Comparison of ENCODE assay signal across 16 cellular contexts in the genomic region with DNA sequence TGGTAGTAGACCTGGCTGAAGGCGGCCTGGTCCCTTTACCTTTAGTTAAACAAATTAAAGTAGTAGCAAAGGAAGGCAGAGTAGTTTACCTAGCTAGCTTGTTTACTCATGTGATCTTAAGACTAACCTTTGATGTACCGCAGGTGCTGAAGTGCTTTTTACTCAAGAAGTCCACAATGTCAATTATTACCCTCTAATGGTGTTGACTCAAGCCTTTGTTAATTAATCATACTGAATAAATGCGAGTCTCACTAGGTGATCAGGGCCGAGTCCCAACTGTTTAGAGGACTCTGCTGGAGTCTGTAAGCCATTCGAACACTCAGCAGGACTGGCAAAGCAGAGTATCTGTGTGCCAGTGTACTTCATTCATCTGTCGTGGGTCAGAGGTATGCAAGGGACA.
A peak's percentile ranks its signal among the peaks of the same experiment; 100 is the strongest.
DNase-seq lines count a peak whose midpoint lies in the region; ATAC-seq, FAIRE-seq and TF ChIP-seq lines count a peak whose summit lies in the region.
"Had no signal": no experiment of that assay in that cellular context is flagged by ENCODE, and none has a peak within 500 bp of the region (broad histone marks: within the 10 kb centered on the region; RNA-seq: fewer than 3 reads in every experiment).

No MANE protein-coding gene starts in this region.

- TF ChIP-seq CTCF in K562 (IDR thresholded peaks at IDR 0.05 in 2 of 3, conservative IDR thresholded peaks at IDR 0.05 in 1 of 3; ENCODE audit: insufficient read depth in 2 of 3, low read depth in 1 of 3, low read length in 3 of 3) (no peak), left lung (IDR thresholded peaks at IDR 0.05) (no peak)

- POLR2A ChIA-PET in K562 (lab: Yijun Ruan, JAX): no interaction called here
- POLR2A ChIA-PET in naive thymus-derived CD8-positive, alpha-beta T cell (lab: Charles Lee): no interaction called here

- H3K36me3 ChIP-seq in K562 (ENCODE audit: control insufficient read depth, insufficient read depth, low read length) (no peaks in the 10 kb centered on the region), left lung (no peaks in the 10 kb centered on the region)

- ATAC-seq in K562 (no peak), left lung (peak; percentile 98), HG03457 (IDR thresholded peaks at IDR 0.05; ENCODE audit: unreplicated experiment) (no peak), HG03095 (IDR thresholded peaks at IDR 0.05; ENCODE audit: unreplicated experiment) (no peak), HG03565 (IDR thresholded peaks at IDR 0.05; ENCODE audit: unreplicated experiment) (no peak)
- ATAC-seq in naive thymus-derived CD8-positive, alpha-beta T cell: no peak

- DNase-seq in ELF-1 (ENCODE audit: low read depth, low spot score) (peak; percentile 8), NCI-H1417 treated with DMSO at 0.1 percent for 48 hours (lab: John Stamatoyannopoulos, UW) (peak; percentile 69), K562 (ENCODE audit: extremely low read depth in 1 of 4, low spot score in 3 of 4) (no peak), left lung (peak in 1 of 2 donors; percentile 34)
- no peak for DNase-seq in naive thymus-derived CD8-positive, alpha-beta T cell
- DNase-seq: C1 segment of cervical spinal cord, DMS153, EL, Kasumi-1, NCI-H187, NCI-H2171 treated with DMSO at 0.1 percent for 48 hours had no signal

- no peak for TF ChIP-seq EP300 in K562 (IDR thresholded peaks at IDR 0.05; ENCODE audit: low read length)

- intact Hi-C loops in K562 (cut with micrococcal nuclease) (no loop called here), left lung (cut with DNase I) (no loop called here)

- H3K4me3 ChIP-seq in K562 (no peak overlapping the region), left lung (no peak overlapping the region)

- no peak for FAIRE-seq in K562 (lab: Jason Lieb, UNC)
- FAIRE-seq: A204.1, GM19239 had no signal

- H3K4me3 Mint-ChIP-seq in naive thymus-derived CD8-positive, alpha-beta T cell: no peak overlapping the region

- no peaks in the 10 kb centered on the region for H3K4me1 Mint-ChIP-seq in naive thymus-derived CD8-positive, alpha-beta T cell

- no TSS peak for BruUV-seq in K562 (replicated peaks; lab: Mats Ljungman, UMichigan)

- 0 out of 2 replicates have a peak overlapping the region, but pooled peaks have one; percentile 49 for H2AFZ ChIP-seq in K562 (ENCODE audit: low read depth, low read length)

- H3K27ac ChIP-seq in K562 (ENCODE audit: extremely low read depth, low read depth, low read length): no peak overlapping the region
- no peak overlapping the region for H3K27ac ChIP-seq in left lung

- H3K9me1 ChIP-seq in K562 (ENCODE audit: control insufficient read depth, insufficient read depth, low read length): no peaks in the 10 kb centered on the region

- H3K9me3 Mint-ChIP-seq in naive thymus-derived CD8-positive, alpha-beta T cell: peaks cover 0 to 15% (median 5%) of the 10 kb centered on the region in 9 donors

- no peaks in the 10 kb centered on the region for H3K9me3 ChIP-seq in K562 (replicated peaks; ENCODE audit: control insufficient read depth, insufficient read depth, low read depth, low read length)
- H3K9me3 ChIP-seq in left lung: peaks cover 0 to 6% of the 10 kb centered on the region in 2 donors

- in situ Hi-C loops in K562 (cut with MboI): no loop called here

- TF ChIP-seq RAD21 in K562 (CRISPR knock-in tag; conservative IDR thresholded peaks at IDR 0.05 in 1 of 2, IDR thresholded peaks at IDR 0.05 in 1 of 2): no peak

- no peaks in the 10 kb centered on the region for H3K4me1 ChIP-seq in K562 (replicated peaks in 1 of 2; ENCODE audit: control insufficient read depth in 2 of 2, insufficient read depth in 2 of 2, low read length in 2 of 2)
- H3K4me1 ChIP-seq in left lung: no peaks in the 10 kb centered on the region

- H3K4me2 ChIP-seq in K562 (ENCODE audit: insufficient read depth, low read length): no peak overlapping the region

- no peaks in the 10 kb centered on the region for H3K79me2 ChIP-seq in K562 (ENCODE audit: control insufficient read depth, insufficient read depth, low read length)

- no peaks in the 10 kb centered on the region for H4K20me1 ChIP-seq in K562 (replicated peaks; ENCODE audit: control insufficient read depth, insufficient read depth, low read length)

- H3K27me3 ChIP-seq in K562 (ENCODE audit: control insufficient read depth in 2 of 2, insufficient read depth in 2 of 2, low read length in 2 of 2): no peaks in the 10 kb centered on the region
- H3K27me3 ChIP-seq in left lung: no peaks in the 10 kb centered on the region

- H3K27me3 Mint-ChIP-seq in naive thymus-derived CD8-positive, alpha-beta T cell: no peaks in the 10 kb centered on the region

- CTCF ChIA-PET in K562 (lab: Yijun Ruan, JAX; ENCODE audit: low intra/inter-chr PET ratio): no interaction called here

- TF ChIP-seq POLR2A in K562 (conservative IDR thresholded peaks at IDR 0.05): no peak

- 6% methylated on average over 6 of the region's 6 CpGs for WGBS in K562 (ENCODE audit: insufficient coverage, low coverage, missing lambda C conversion rate)

- no peaks in the 10 kb centered on the region for H3K36me3 Mint-ChIP-seq in naive thymus-derived CD8-positive, alpha-beta T cell

- no peak overlapping the region for H3K27ac Mint-ChIP-seq in naive thymus-derived CD8-positive, alpha-beta T cell

- H3K9ac ChIP-seq in K562 (ENCODE audit: insufficient read depth in 1 of 2, low read depth in 2 of 2, low read length in 2 of 2): no peak overlapping the region

TF ChIP-seq in K562, 482 proteins besides CTCF, POLR2A, EP300 and RAD21:
- TF ChIP-seq, protein P1, sequence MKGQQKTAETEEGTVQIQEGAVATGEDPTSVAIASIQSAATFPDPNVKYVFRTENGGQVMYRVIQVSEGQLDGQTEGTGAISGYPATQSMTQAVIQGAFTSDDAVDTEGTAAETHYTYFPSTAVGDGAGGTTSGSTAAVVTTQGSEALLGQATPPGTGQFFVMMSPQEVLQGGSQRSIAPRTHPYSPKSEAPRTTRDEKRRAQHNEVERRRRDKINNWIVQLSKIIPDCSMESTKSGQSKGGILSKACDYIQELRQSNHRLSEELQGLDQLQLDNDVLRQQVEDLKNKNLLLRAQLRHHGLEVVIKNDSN (CRISPR knock-in tag; IDR thresholded peaks at IDR 0.05): no peak
- TF ChIP-seq RHOXF2B (CRISPR knock-in tag; conservative IDR thresholded peaks at IDR 0.05) (no peak), TFAM (CRISPR knock-in tag; conservative IDR thresholded peaks at IDR 0.05) (no peak)
TF ChIP-seq in K562: peak in this region for 0.

Comparison
In these comparisons a context has a peak if more than half of its experiments do, and no peak if none do; other contexts are left out.
1. DNase-seq: peak in ELF-1 (single experiment) and NCI-H1417 treated with DMSO at 0.1 percent for 48 hours (single experiment); none in K562 (0 of 4) and naive thymus-derived CD8-positive, alpha-beta T cell (0 of 10).